Comparison of ENCODE assay signal across 25 cellular contexts in genomic region chr6:83160167-83160566, GRCh38.
"Had no signal": no experiment of that assay in that cellular context is flagged by ENCODE, and none has a peak within 500 bp of the region (broad histone marks: within the 10 kb centered on the region; RNA-seq: fewer than 3 reads in every experiment).

No MANE protein-coding gene starts in this region.

- H3K4me3 Mint-ChIP-seq: activated B cell treated with CpG ODN at 0.5 μM for 24 hours; activated CD4-positive, alpha-beta memory T cell treated with anti-CD3 and anti-CD28 coated beads, Interleukin-2, amount 10 ng/mL, durations not matched to agents 7 days and 5 days; activated CD8-positive, alpha-beta memory T cell treated with anti-CD3 and anti-CD28 coated beads, Interleukin-2, amount 10 ng/mL, durations not matched to agents 7 days and 5 days; activated naive CD4-positive, alpha-beta T cell treated with anti-CD3 and anti-CD28 coated beads, Interleukin-2, amount 50 U/mL, for 24 hours; T-helper 2 cell treated with Interferon-gamma antibody and Interleukin-4, amounts not matched to agents 5 μg/mL and 100 μg/mL, for 36 hours had no signal

- DNase-seq: activated B cell treated with CpG ODN at 0.5 μM for 24 hours; activated CD4-positive, alpha-beta memory T cell treated with anti-CD3 and anti-CD28 coated beads, Interleukin-2, amount 10 ng/mL, durations not matched to agents 7 days and 5 days; activated CD4-positive, alpha-beta T cell treated with anti-CD3 and anti-CD28 coated beads for 48 hours; activated CD8-positive, alpha-beta memory T cell treated with anti-CD3 and anti-CD28 coated beads, Interleukin-2, amount 10 ng/mL, durations not matched to agents 7 days and 5 days; activated effector memory CD4-positive, alpha-beta T cell treated with anti-CD3 and anti-CD28 coated beads, Interleukin-2, amount 50 U/mL, for 16 hours; activated T-cell treated with anti-CD3 and anti-CD28 coated beads, Interleukin-2, amount 50 U/mL, for 48 hours; dermis blood vessel endothelial cell; effector memory CD4-positive, alpha-beta T cell; esophagus squamous epithelium; left colon; midbrain; occipital lobe; posterior cingulate gyrus; retina; stimulated activated CD4-positive, alpha-beta T cell treated with anti-CD3 and anti-CD28 coated beads, Interleukin-2, amount 100 ng/mL, for 24 hours; stimulated activated naive CD4-positive, alpha-beta T cell treated with Interleukin-2 at 50 U/mL for 16 hours; substantia nigra; tibial artery had no signal

- H3K4me1 ChIP-seq: breast epithelium, esophagus squamous epithelium, tibial artery, vagina had no signal

- ATAC-seq: activated CD8-positive, alpha-beta memory T cell treated with anti-CD3 and anti-CD28 coated beads, Interleukin-2, amount 10 ng/mL, durations not matched to agents 7 days and 5 days; left colon had no signal

- H3K9me3 ChIP-seq: adrenal gland, breast epithelium, esophagus squamous epithelium, tibial artery, vagina had no signal

- H3K4me1 Mint-ChIP-seq: activated B cell treated with CpG ODN at 0.5 μM for 24 hours; activated CD8-positive, alpha-beta memory T cell treated with anti-CD3 and anti-CD28 coated beads, Interleukin-2, amount 10 ng/mL, durations not matched to agents 7 days and 5 days; activated naive CD4-positive, alpha-beta T cell treated with anti-CD3 and anti-CD28 coated beads, Interleukin-2, amount 50 U/mL, for 24 hours had no signal

- H3K27ac ChIP-seq: adrenal gland, breast epithelium, esophagus squamous epithelium, tibial artery, vagina had no signal

- H3K27me3 ChIP-seq: adrenal gland, breast epithelium, esophagus squamous epithelium, tibial artery, vagina had no signal

- H3K9me3 Mint-ChIP-seq: activated B cell treated with CpG ODN at 0.5 μM for 24 hours; activated CD4-positive, alpha-beta memory T cell treated with anti-CD3 and anti-CD28 coated beads, Interleukin-2, amount 10 ng/mL, durations not matched to agents 7 days and 5 days; activated naive CD4-positive, alpha-beta T cell treated with anti-CD3 and anti-CD28 coated beads, Interleukin-2, amount 50 U/mL, for 24 hours; T-helper 2 cell treated with Interferon-gamma antibody and Interleukin-4, amounts not matched to agents 5 μg/mL and 100 μg/mL, for 36 hours had no signal

- H3K27ac Mint-ChIP-seq: activated B cell treated with CpG ODN at 0.5 μM for 24 hours; activated CD4-positive, alpha-beta memory T cell treated with anti-CD3 and anti-CD28 coated beads, Interleukin-2, amount 10 ng/mL, durations not matched to agents 7 days and 5 days; activated CD8-positive, alpha-beta memory T cell treated with anti-CD3 and anti-CD28 coated beads, Interleukin-2, amount 10 ng/mL, durations not matched to agents 7 days and 5 days; activated naive CD4-positive, alpha-beta T cell treated with anti-CD3 and anti-CD28 coated beads, Interleukin-2, amount 50 U/mL, for 24 hours; T-helper 2 cell treated with Interferon-gamma antibody and Interleukin-4, amounts not matched to agents 5 μg/mL and 100 μg/mL, for 36 hours had no signal

- FAIRE-seq: astrocyte had no signal

- H3K27me3 Mint-ChIP-seq: activated B cell treated with CpG ODN at 0.5 μM for 24 hours; activated CD4-positive, alpha-beta memory T cell treated with anti-CD3 and anti-CD28 coated beads, Interleukin-2, amount 10 ng/mL, durations not matched to agents 7 days and 5 days; activated CD8-positive, alpha-beta memory T cell treated with anti-CD3 and anti-CD28 coated beads, Interleukin-2, amount 10 ng/mL, durations not matched to agents 7 days and 5 days; activated naive CD4-positive, alpha-beta T cell treated with anti-CD3 and anti-CD28 coated beads, Interleukin-2, amount 50 U/mL, for 24 hours had no signal

- H3K4me3 ChIP-seq: adrenal gland, breast epithelium, esophagus squamous epithelium, lung, tibial artery, vagina had no signal
